Comparison of ENCODE assay signal across 22 cellular contexts in the genomic region with DNA sequence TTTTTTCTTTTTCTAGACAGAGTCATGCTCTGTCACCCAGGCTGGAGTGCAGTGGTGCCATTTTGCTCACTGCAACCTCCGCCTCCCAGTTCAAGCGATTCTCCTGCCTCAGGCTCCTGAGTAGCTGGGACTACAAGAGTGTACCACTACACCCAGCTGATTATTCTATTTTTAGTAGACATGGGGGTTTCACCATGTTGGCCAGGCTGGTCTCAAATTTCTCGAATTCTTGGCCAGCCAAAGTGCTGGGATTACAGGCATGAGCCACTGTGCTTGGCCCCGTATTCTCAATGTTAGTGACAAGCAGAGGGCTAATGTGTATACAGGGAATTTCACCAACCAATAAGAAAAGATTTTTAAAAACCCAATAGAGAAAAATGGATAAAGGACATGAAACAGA. TPM values are rescaled to one million over a fixed set of nuclear protein-coding genes. Genes with fewer than 3 reads are reported as not detected.
"Had no signal": no experiment of that assay in that cellular context is flagged by ENCODE, and none has a peak within 500 bp of the region (broad histone marks: within the 10 kb centered on the region; RNA-seq: fewer than 3 reads in every experiment).

No MANE protein-coding gene starts in this region.

- DNase-seq: activated CD4-positive, alpha-beta T cell treated with anti-CD3 and anti-CD28 coated beads for 1 hour; activated CD4-positive, alpha-beta T cell treated with anti-CD3 and anti-CD28 coated beads, Interleukin-2, amount 50 U/mL, for 4 hours; amygdala; body of pancreas; central memory CD4-positive, alpha-beta T cell; colonic mucosa; endodermal cell; foreskin melanocyte; lower lobe of right lung; natural killer cell; pancreas; stomach; SW 1271; upper lobe of left lung; WERI-Rb-1 had no signal

- ATAC-seq: body of pancreas, lower lobe of right lung, natural killer cell, pancreas had no signal

- H3K4me3 Mint-ChIP-seq: activated naive CD8-positive, alpha-beta T cell; activated T-helper 1 cell treated with anti-CD3 and anti-CD28 coated beads, Interleukin-12 subunit alpha, Interleukin-12 subunit beta, Interleukin-2, Interleukin-4 antibody, amounts not matched to agents 30 ng/mL and 10 ng/mL and 1 ng/mL, durations not matched to agents 14 hours and 24 hours and 36 hours; endodermal cell; natural killer cell had no signal

- H3K4me3 ChIP-seq: body of pancreas, colonic mucosa, lower lobe of right lung, pancreas, stomach, upper lobe of left lung had no signal

- H3K9me3 Mint-ChIP-seq: activated T-helper 1 cell treated with anti-CD3 and anti-CD28 coated beads, Interleukin-12 subunit alpha, Interleukin-12 subunit beta, Interleukin-2, Interleukin-4 antibody, amounts not matched to agents 30 ng/mL and 10 ng/mL and 1 ng/mL, durations not matched to agents 14 hours and 24 hours and 36 hours; endodermal cell; natural killer cell had no signal

- H3K27ac ChIP-seq: body of pancreas, colonic mucosa, epithelial cell of prostate, lower lobe of right lung, neutrophil, pancreas, stomach, upper lobe of left lung, WERI-Rb-1 had no signal

- H3K4me1 Mint-ChIP-seq: endodermal cell had no signal

- H3K9me3 ChIP-seq: body of pancreas, colonic mucosa, lower lobe of right lung, neutrophil, pancreas, stomach, upper lobe of left lung had no signal

- H3K36me3 ChIP-seq: colonic mucosa, neutrophil, pancreas had no signal

- H3K27me3 ChIP-seq: body of pancreas, colonic mucosa, neutrophil, pancreas, stomach, upper lobe of left lung had no signal

- H3K36me3 Mint-ChIP-seq: natural killer cell had no signal

- H3K27ac Mint-ChIP-seq: activated naive CD8-positive, alpha-beta T cell; activated T-helper 1 cell treated with anti-CD3 and anti-CD28 coated beads, Interleukin-12 subunit alpha, Interleukin-12 subunit beta, Interleukin-2, Interleukin-4 antibody, amounts not matched to agents 30 ng/mL and 10 ng/mL and 1 ng/mL, durations not matched to agents 14 hours and 24 hours and 36 hours; endodermal cell; natural killer cell had no signal

- H3K27me3 Mint-ChIP-seq: activated naive CD8-positive, alpha-beta T cell had no signal

- H3K4me1 ChIP-seq: body of pancreas, colonic mucosa, pancreas had no signal

RNA-seq across cellular contexts. Expression of a gene that starts 36.9 kb away (rescaled TPM):
- total RNA-seq: activated T-helper 1 cell treated with anti-CD3 and anti-CD28 coated beads, Interleukin-12 subunit alpha, Interleukin-12 subunit beta, Interleukin-2, Interleukin-4 antibody, amounts not matched to agents 30 ng/mL and 10 ng/mL and 1 ng/mL, durations not matched to agents 14 hours and 24 hours and 36 hours; endodermal cell; fibroblast of lung; natural killer cell; T-helper 2 cell treated with Interferon-gamma antibody and Interleukin-4, amounts not matched to agents 100 ng/mL and 5 ng/mL, for 36 hours; temporal lobe had no signal
- polyA plus RNA-seq: fibroblast of lung had no signal
